In genomic region chr5:60377826-60378225, GRCh38 we compare ENCODE assay signal across 18 cellular contexts.
"Had no signal": no experiment of that assay in that cellular context is flagged by ENCODE, and none has a peak within 500 bp of the region (broad histone marks: within the 10 kb centered on the region; RNA-seq: fewer than 3 reads in every experiment).

No MANE protein-coding gene starts in this region.

- ATAC-seq: activated CD8-positive, alpha-beta memory T cell treated with anti-CD3 and anti-CD28 coated beads, Interleukin-2, amount 10 ng/mL, durations not matched to agents 7 days and 5 days; activated T-helper 17 cell treated with anti-CD3 and anti-CD28 coated beads, Interleukin-2, amount 50 U/mL, for 72 hours; mucosa of descending colon; stimulated activated naive CD8-positive, alpha-beta T cell treated with anti-CD3 and anti-CD28 coated beads, Interleukin-15, Interleukin-2, amounts not matched to agents 100 U/mL and 50 U/mL, for 24 hours had no signal

- H3K27me3 ChIP-seq: colonic mucosa, vagina had no signal

- H3K4me3 ChIP-seq: colonic mucosa, mucosa of descending colon, skin epidermis, vagina had no signal

- H3K9me3 ChIP-seq: colonic mucosa, mucosa of descending colon, vagina had no signal

- H3K36me3 ChIP-seq: colonic mucosa, vagina had no signal

- DNase-seq: activated CD4-positive, alpha-beta memory T cell treated with anti-CD3 and anti-CD28 coated beads, Interleukin-2, amount 10 ng/mL, durations not matched to agents 7 days and 5 days; activated CD4-positive, alpha-beta T cell treated with anti-CD3 and anti-CD28 coated beads for 48 hours; activated CD4-positive, CD25-positive, alpha-beta regulatory T cell; activated CD8-positive, alpha-beta memory T cell treated with anti-CD3 and anti-CD28 coated beads, Interleukin-2, amount 10 ng/mL, durations not matched to agents 7 days and 5 days; activated naive CD4-positive, alpha-beta T cell; activated T-cell treated with anti-CD3 and anti-CD28 coated beads, Interleukin-2, amount 50 U/mL, for 1 hour; colonic mucosa; endodermal cell; mucosa of descending colon; naive B cell; retina; stimulated activated naive CD8-positive, alpha-beta T cell treated with anti-CD3 and anti-CD28 coated beads, Interleukin-15, Interleukin-2, amounts not matched to agents 100 U/mL and 50 U/mL, for 24 hours; T-helper 9 cell; trophoblast cell had no signal

- H3K4me1 ChIP-seq: colonic mucosa, vagina had no signal

- H3K27ac ChIP-seq: colonic mucosa, epithelial cell of prostate, skin epidermis, vagina had no signal
